Comparison of ENCODE assay signal across 20 cellular contexts in genomic region chr7:92973964-92974363, GRCh38.
DNase-seq lines count a peak whose midpoint lies in the region; ATAC-seq and TF ChIP-seq lines count a peak whose summit lies in the region.
"Had no signal": no experiment of that assay in that cellular context is flagged by ENCODE, and none has a peak within 500 bp of the region (broad histone marks: within the 10 kb centered on the region; RNA-seq: fewer than 3 reads in every experiment).

No MANE protein-coding gene starts in this region.

- H3K27ac ChIP-seq in brain microvascular endothelial cell, result peak overlapping the region; percentile 26
- H3K27ac ChIP-seq: left ventricle myocardium inferior, SK-N-MC, vagina had no signal

- no peaks in the 10 kb centered on the region for H3K36me3 ChIP-seq in brain microvascular endothelial cell (replicated peaks)
- H3K36me3 ChIP-seq: left ventricle myocardium inferior, vagina had no signal

- no peak for TF ChIP-seq CTCF in brain microvascular endothelial cell (IDR thresholded peaks at IDR 0.05; ENCODE audit: low read depth, low read length, missing control alignments)

- DNase-seq in EH (ENCODE audit: low read depth) (peak; percentile 20), NCI-H226 (peak; percentile 80), brain microvascular endothelial cell (no peak), myocyte (ENCODE audit: low read depth) (peak; percentile 52), LoVo (ENCODE audit: low spot score) (no peak), SIG-M5 (lab: John Stamatoyannopoulos, UW) (no peak), activated gamma-delta T cell (lab: John Stamatoyannopoulos, UW) (no peak)
- DNase-seq: activated CD8-positive, alpha-beta T cell treated with anti-CD3 and anti-CD28 coated beads, Interleukin-2, amount 10 ng/mL, durations not matched to agents 7 days and 5 days; activated naive CD4-positive, alpha-beta T cell treated with anti-CD3 and anti-CD28 coated beads, Interleukin-2, amount 10 ng/mL, durations not matched to agents 7 days and 5 days; activated T-cell treated with anti-CD3 and anti-CD28 coated beads, Interleukin-2, amount 50 U/mL, for 4 hours; CD4-positive, alpha-beta memory T cell; DMS53; Kasumi-1; left ventricle myocardium inferior; NCI-H526 treated with DMSO at 0.1 percent for 48 hours; OCI-M1; T1000 had no signal

- no peaks in the 10 kb centered on the region for H3K27me3 ChIP-seq in brain microvascular endothelial cell (replicated peaks)
- H3K27me3 ChIP-seq: vagina had no signal

- in situ Hi-C loops in brain microvascular endothelial cell (cut with HindIII; ENCODE audit: low pct_ligation_motif_present, low sequenced_read_pairs), result no loop called here

- ATAC-seq in HG03469 (IDR thresholded peaks at IDR 0.05; ENCODE audit: unreplicated experiment), result no peak
- ATAC-seq: activated CD8-positive, alpha-beta T cell treated with anti-CD3 and anti-CD28 coated beads, Interleukin-2, amount 10 ng/mL, durations not matched to agents 7 days and 5 days had no signal

- H3K4me3 ChIP-seq in brain microvascular endothelial cell (ENCODE audit: low read depth, low read length), result no peak overlapping the region
- H3K4me3 ChIP-seq: left ventricle myocardium inferior, SK-N-MC, vagina had no signal

Comparison
In these comparisons a context has a peak if more than half of its experiments do, and no peak if none do; other contexts are left out.
1. DNase-seq: peak in EH (single experiment), NCI-H226 (single experiment) and myocyte (single experiment); none in brain microvascular endothelial cell (single experiment), LoVo (single experiment), SIG-M5 (single experiment) and activated gamma-delta T cell (single experiment).